1 cellular context compared by ENCODE assay signal in the genomic region with DNA sequence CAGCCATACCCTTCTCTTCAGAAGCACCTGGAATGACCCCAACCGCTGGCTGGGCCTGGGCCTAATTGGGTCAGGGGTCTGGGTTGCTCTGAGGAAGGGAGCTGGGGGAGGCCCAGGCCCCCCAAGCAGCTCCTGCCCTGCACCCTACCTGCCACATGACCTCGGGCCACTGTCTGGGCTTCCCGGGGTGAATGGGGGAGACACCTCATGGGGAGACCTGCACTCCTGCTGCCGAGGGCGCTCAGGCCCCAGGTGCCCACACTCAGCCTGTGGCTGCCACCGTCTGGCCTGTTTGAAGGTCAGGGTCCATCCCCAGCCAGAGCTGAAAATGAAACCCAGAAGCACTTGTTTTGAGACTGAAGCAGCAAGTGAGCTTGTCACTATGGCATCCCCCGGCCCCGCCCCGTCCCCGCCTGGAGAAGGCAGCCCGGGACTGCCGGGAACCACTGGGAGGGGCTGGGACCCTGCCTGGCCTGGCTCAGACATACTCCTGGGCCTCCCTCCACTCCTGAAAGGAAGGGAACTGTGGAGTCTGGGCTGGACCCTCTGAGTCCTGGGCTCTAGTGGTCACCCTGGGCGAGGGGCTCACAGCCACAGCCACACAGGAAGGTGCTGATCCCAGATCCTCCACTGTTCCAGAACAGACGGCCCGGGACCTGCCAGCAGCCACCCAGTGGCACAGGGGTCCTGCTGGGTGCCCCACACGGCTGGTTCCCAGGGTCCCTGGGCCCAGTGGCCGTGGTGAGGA.
TF ChIP-seq lines count a peak whose summit lies in the region.

No MANE protein-coding gene starts in this region.

TF ChIP-seq in H1, 55 proteins besides CTCF, POLR2A, EP300 and RAD21:
- TF ChIP-seq KDM4A (IDR thresholded peaks at IDR 0.05; ENCODE audit: low read depth, low read length, severe bottlenecking) (no peak), SIX5 (IDR thresholded peaks at IDR 0.05; ENCODE audit: low read depth, low read length) (no peak), RBBP5 (IDR thresholded peaks at IDR 0.05; ENCODE audit: borderline replicate concordance, low read depth, low read length) (no peak), CHD1 (IDR thresholded peaks at IDR 0.05; ENCODE audit: low read depth, low read length) (no peak), SP4 (IDR thresholded peaks at IDR 0.05; ENCODE audit: low read length) (no peak)
- TF ChIP-seq, protein P1, sequence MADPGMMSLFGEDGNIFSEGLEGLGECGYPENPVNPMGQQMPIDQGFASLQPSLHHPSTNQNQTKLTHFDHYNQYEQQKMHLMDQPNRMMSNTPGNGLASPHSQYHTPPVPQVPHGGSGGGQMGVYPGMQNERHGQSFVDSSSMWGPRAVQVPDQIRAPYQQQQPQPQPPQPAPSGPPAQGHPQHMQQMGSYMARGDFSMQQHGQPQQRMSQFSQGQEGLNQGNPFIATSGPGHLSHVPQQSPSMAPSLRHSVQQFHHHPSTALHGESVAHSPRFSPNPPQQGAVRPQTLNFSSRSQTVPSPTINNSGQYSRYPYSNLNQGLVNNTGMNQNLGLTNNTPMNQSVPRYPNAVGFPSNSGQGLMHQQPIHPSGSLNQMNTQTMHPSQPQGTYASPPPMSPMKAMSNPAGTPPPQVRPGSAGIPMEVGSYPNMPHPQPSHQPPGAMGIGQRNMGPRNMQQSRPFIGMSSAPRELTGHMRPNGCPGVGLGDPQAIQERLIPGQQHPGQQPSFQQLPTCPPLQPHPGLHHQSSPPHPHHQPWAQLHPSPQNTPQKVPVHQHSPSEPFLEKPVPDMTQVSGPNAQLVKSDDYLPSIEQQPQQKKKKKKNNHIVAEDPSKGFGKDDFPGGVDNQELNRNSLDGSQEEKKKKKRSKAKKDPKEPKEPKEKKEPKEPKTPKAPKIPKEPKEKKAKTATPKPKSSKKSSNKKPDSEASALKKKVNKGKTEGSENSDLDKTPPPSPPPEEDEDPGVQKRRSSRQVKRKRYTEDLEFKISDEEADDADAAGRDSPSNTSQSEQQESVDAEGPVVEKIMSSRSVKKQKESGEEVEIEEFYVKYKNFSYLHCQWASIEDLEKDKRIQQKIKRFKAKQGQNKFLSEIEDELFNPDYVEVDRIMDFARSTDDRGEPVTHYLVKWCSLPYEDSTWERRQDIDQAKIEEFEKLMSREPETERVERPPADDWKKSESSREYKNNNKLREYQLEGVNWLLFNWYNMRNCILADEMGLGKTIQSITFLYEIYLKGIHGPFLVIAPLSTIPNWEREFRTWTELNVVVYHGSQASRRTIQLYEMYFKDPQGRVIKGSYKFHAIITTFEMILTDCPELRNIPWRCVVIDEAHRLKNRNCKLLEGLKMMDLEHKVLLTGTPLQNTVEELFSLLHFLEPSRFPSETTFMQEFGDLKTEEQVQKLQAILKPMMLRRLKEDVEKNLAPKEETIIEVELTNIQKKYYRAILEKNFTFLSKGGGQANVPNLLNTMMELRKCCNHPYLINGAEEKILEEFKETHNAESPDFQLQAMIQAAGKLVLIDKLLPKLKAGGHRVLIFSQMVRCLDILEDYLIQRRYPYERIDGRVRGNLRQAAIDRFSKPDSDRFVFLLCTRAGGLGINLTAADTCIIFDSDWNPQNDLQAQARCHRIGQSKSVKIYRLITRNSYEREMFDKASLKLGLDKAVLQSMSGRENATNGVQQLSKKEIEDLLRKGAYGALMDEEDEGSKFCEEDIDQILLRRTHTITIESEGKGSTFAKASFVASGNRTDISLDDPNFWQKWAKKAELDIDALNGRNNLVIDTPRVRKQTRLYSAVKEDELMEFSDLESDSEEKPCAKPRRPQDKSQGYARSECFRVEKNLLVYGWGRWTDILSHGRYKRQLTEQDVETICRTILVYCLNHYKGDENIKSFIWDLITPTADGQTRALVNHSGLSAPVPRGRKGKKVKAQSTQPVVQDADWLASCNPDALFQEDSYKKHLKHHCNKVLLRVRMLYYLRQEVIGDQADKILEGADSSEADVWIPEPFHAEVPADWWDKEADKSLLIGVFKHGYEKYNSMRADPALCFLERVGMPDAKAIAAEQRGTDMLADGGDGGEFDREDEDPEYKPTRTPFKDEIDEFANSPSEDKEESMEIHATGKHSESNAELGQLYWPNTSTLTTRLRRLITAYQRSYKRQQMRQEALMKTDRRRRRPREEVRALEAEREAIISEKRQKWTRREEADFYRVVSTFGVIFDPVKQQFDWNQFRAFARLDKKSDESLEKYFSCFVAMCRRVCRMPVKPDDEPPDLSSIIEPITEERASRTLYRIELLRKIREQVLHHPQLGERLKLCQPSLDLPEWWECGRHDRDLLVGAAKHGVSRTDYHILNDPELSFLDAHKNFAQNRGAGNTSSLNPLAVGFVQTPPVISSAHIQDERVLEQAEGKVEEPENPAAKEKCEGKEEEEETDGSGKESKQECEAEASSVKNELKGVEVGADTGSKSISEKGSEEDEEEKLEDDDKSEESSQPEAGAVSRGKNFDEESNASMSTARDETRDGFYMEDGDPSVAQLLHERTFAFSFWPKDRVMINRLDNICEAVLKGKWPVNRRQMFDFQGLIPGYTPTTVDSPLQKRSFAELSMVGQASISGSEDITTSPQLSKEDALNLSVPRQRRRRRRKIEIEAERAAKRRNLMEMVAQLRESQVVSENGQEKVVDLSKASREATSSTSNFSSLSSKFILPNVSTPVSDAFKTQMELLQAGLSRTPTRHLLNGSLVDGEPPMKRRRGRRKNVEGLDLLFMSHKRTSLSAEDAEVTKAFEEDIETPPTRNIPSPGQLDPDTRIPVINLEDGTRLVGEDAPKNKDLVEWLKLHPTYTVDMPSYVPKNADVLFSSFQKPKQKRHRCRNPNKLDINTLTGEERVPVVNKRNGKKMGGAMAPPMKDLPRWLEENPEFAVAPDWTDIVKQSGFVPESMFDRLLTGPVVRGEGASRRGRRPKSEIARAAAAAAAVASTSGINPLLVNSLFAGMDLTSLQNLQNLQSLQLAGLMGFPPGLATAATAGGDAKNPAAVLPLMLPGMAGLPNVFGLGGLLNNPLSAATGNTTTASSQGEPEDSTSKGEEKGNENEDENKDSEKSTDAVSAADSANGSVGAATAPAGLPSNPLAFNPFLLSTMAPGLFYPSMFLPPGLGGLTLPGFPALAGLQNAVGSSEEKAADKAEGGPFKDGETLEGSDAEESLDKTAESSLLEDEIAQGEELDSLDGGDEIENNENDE (IDR thresholded peaks at IDR 0.05; ENCODE audit: insufficient replicate concordance, low read length), result no peak
- TF ChIP-seq, protein P2, sequence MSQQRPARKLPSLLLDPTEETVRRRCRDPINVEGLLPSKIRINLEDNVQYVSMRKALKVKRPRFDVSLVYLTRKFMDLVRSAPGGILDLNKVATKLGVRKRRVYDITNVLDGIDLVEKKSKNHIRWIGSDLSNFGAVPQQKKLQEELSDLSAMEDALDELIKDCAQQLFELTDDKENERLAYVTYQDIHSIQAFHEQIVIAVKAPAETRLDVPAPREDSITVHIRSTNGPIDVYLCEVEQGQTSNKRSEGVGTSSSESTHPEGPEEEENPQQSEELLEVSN (IDR thresholded peaks at IDR 0.05), result no peak
